Comparison of ENCODE assay signal across 29 cellular contexts in the genomic region with DNA sequence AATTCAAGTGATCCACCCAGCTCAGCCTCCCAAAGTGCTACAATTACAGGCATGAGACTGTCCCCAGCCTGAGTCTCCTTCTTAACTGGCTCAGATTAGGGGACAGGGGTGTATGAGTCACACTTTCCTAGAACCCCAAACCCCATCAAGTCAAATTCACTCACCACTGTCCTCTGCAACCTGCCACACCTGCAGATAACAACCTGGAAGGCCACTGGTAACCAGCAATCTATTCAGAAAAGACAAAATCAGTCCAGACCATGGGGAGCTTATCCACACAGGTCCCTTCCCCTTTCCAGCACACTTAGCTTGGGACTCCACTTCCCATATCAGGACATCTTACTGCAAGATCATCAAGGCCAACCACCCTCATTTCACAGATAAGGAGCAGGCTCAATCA. TPM values are rescaled to one million over a fixed set of nuclear protein-coding genes. Genes with fewer than 3 reads are reported as not detected.
DNase-seq lines count a peak whose midpoint lies in the region; ATAC-seq, FAIRE-seq and TF ChIP-seq lines count a peak whose summit lies in the region.
"Had no signal": no experiment of that assay in that cellular context is flagged by ENCODE, and none has a peak within 500 bp of the region (broad histone marks: within the 10 kb centered on the region; RNA-seq: fewer than 3 reads in every experiment).

No MANE protein-coding gene starts in this region.

- H3K4me3 ChIP-seq in K562 (no peak overlapping the region), esophagus muscularis mucosa (no peak overlapping the region)
- H3K4me3 ChIP-seq: BLaER1, gastroesophageal sphincter, hepatocyte, skin epidermis, tibial nerve had no signal

- CTCF ChIA-PET in T-cell (lab: Charles Lee): no interaction called here
- CTCF ChIA-PET in K562 (lab: Yijun Ruan, JAX; ENCODE audit: low intra/inter-chr PET ratio): no interaction called here

- H2AFZ ChIP-seq in K562 (ENCODE audit: low read depth, low read length): no peak overlapping the region
- H2AFZ ChIP-seq: hepatocyte had no signal

- peaks cover 26% of the 10 kb centered on the region for H3K4me1 Mint-ChIP-seq in activated naive CD4-positive, alpha-beta T cell treated with anti-CD3 and anti-CD28 coated beads, Interleukin-2, amount 50 U/mL, for 24 hours
- H3K4me1 Mint-ChIP-seq in T-cell: peaks cover 14 to 30% (median 18%) of the 10 kb centered on the region in 3 donors
- H3K4me1 Mint-ChIP-seq in progenitor cell of endocrine pancreas (ENCODE audit: low read depth): peaks cover 3% of the 10 kb centered on the region
- H3K4me1 Mint-ChIP-seq: endodermal cell had no signal

- ATAC-seq in T-cell (replicated peaks in 1 of 4) (no peak), K562 (peak; percentile 9; the same call in 2 of the 3 replicates)
- ATAC-seq: gastroesophageal sphincter, HepG2 had no signal

- H3K36me3 Mint-ChIP-seq in activated naive CD4-positive, alpha-beta T cell treated with anti-CD3 and anti-CD28 coated beads, Interleukin-2, amount 50 U/mL, for 24 hours: peaks cover 25% of the 10 kb centered on the region
- H3K36me3 Mint-ChIP-seq in T-cell: peaks cover 46% of the 10 kb centered on the region
- peaks cover 30% of the 10 kb centered on the region for H3K36me3 Mint-ChIP-seq in progenitor cell of endocrine pancreas (ENCODE audit: insufficient read depth)

- H3K9me3 ChIP-seq in K562 (replicated peaks; ENCODE audit: control insufficient read depth, insufficient read depth, low read depth, low read length) (no peaks in the 10 kb centered on the region), esophagus muscularis mucosa (no peaks in the 10 kb centered on the region)
- H3K9me3 ChIP-seq: BLaER1, gastroesophageal sphincter, tibial nerve had no signal

- H3K36me3 ChIP-seq in K562 (ENCODE audit: control insufficient read depth, insufficient read depth, low read length) (peaks cover 84% of the 10 kb centered on the region), esophagus muscularis mucosa (peaks cover 67 to 96% (median 92%) of the 10 kb centered on the region in 4 donors)

- no peaks in the 10 kb centered on the region for H3K27me3 ChIP-seq in K562 (ENCODE audit: control insufficient read depth in 2 of 2, insufficient read depth in 2 of 2, low read length in 2 of 2)
- no peaks in the 10 kb centered on the region for H3K27me3 ChIP-seq in esophagus muscularis mucosa
- H3K27me3 ChIP-seq: BLaER1, gastroesophageal sphincter, hepatocyte, tibial nerve had no signal

- TF ChIP-seq RAD21 in K562 (CRISPR knock-in tag; conservative IDR thresholded peaks at IDR 0.05 in 1 of 2, IDR thresholded peaks at IDR 0.05 in 1 of 2): no peak

- DNase-seq in activated naive CD4-positive, alpha-beta T cell treated with Interleukin-2 at 50 U/mL for 16 hours: no peak
- no peak for DNase-seq in T-cell
- peak in 2 of 4 experiments; percentile 28 to 67 for DNase-seq in K562 (ENCODE audit: extremely low read depth in 1 of 4, low spot score in 3 of 4)
- DNase-seq in progenitor cell of endocrine pancreas (ENCODE audit: low spot score, unreplicated experiment): no peak
- no peak for DNase-seq in esophagus muscularis mucosa (ENCODE audit: extremely low spot score)
- DNase-seq in NCI-H345 treated with DMSO at 0.1 percent for 48 hours (lab: John Stamatoyannopoulos, UW; ENCODE audit: unreplicated experiment): no peak
- DNase-seq: activated CD4-positive, alpha-beta T cell treated with anti-CD3 and anti-CD28 coated beads, Interleukin-2, amount 10 ng/mL, durations not matched to agents 7 days and 5 days; activated naive CD4-positive, alpha-beta T cell treated with anti-CD3 and anti-CD28 coated beads, Interleukin-2, amount 50 U/mL, for 16 hours; cortex of kidney; DND-41; endodermal cell; immature natural killer cell; Kasumi-1; mesendoderm; NCI-H510A; occipital lobe; PC-3; SHP77; T-helper 9 cell had no signal

- FAIRE-seq in K562 (lab: Jason Lieb, UNC): peak; percentile 79
- FAIRE-seq: astrocyte, H54, HepG2 had no signal

- no peaks in the 10 kb centered on the region; the same call in 1 of the 2 replicates for H4K20me1 ChIP-seq in K562 (replicated peaks; ENCODE audit: control insufficient read depth, insufficient read depth, low read length)
- H4K20me1 ChIP-seq: BLaER1 had no signal

- no TSS peak for BruUV-seq in K562 (replicated peaks; lab: Mats Ljungman, UMichigan)

- H3K9ac ChIP-seq in K562 (ENCODE audit: insufficient read depth in 1 of 2, low read depth in 2 of 2, low read length in 2 of 2): no peak overlapping the region; a peak in 1 of 4 replicates

- POLR2A ChIA-PET in T-cell (lab: Charles Lee) (no interaction called here), K562 (lab: Yijun Ruan, JAX) (interaction anchor here (0.6 to 2.5 kb wide), 7 partner anchors 8 to 87 kb away, joined by 3 to 11 read pairs (median 3); no protein-coding TSS in a partner anchor)

- H3K79me2 ChIP-seq in K562 (ENCODE audit: control insufficient read depth, insufficient read depth, low read length): peaks cover 3% of the 10 kb centered on the region; the same call in 1 of the 3 replicates

- no peak overlapping the region for H3K4me3 Mint-ChIP-seq in activated naive CD4-positive, alpha-beta T cell treated with anti-CD3 and anti-CD28 coated beads, Interleukin-2, amount 50 U/mL, for 24 hours
- H3K4me3 Mint-ChIP-seq in T-cell (no peak overlapping the region), progenitor cell of endocrine pancreas (ENCODE audit: low read depth) (no peak overlapping the region)
- H3K4me3 Mint-ChIP-seq: activated CD4-positive, alpha-beta T cell treated with anti-CD3 and anti-CD28 coated beads, Interleukin-2, amount 10 ng/mL, durations not matched to agents 7 days and 5 days; endodermal cell; immature natural killer cell had no signal

- TF ChIP-seq CTCF in K562 (IDR thresholded peaks at IDR 0.05 in 2 of 3, conservative IDR thresholded peaks at IDR 0.05 in 1 of 3; ENCODE audit: insufficient read depth in 2 of 3, low read depth in 1 of 3, low read length in 3 of 3) (no peak), progenitor cell of endocrine pancreas (IDR thresholded peaks at IDR 0.05; ENCODE audit: unreplicated experiment) (no peak), esophagus muscularis mucosa (IDR thresholded peaks at IDR 0.05) (no peak)

- peak overlapping the region; percentile 81 for H3K27ac Mint-ChIP-seq in activated naive CD4-positive, alpha-beta T cell treated with anti-CD3 and anti-CD28 coated beads, Interleukin-2, amount 50 U/mL, for 24 hours
- H3K27ac Mint-ChIP-seq in T-cell (peak overlapping the region; percentile 63 to 76), progenitor cell of endocrine pancreas (peak overlapping the region; percentile 9)
- H3K27ac Mint-ChIP-seq: activated CD4-positive, alpha-beta T cell treated with anti-CD3 and anti-CD28 coated beads, Interleukin-2, amount 10 ng/mL, durations not matched to agents 7 days and 5 days; endodermal cell had no signal

- H3K9me3 Mint-ChIP-seq in activated naive CD4-positive, alpha-beta T cell treated with anti-CD3 and anti-CD28 coated beads, Interleukin-2, amount 50 U/mL, for 24 hours: no peaks in the 10 kb centered on the region
- no peaks in the 10 kb centered on the region for H3K9me3 Mint-ChIP-seq in T-cell
- no peaks in the 10 kb centered on the region for H3K9me3 Mint-ChIP-seq in progenitor cell of endocrine pancreas (ENCODE audit: low read depth)
- H3K9me3 Mint-ChIP-seq: activated CD4-positive, alpha-beta T cell treated with anti-CD3 and anti-CD28 coated beads, Interleukin-2, amount 10 ng/mL, durations not matched to agents 7 days and 5 days; endodermal cell; immature natural killer cell had no signal

- intact Hi-C loops in K562 (cut with micrococcal nuclease): no loop called here
- intact Hi-C loops in esophagus muscularis mucosa (cut with DNase I): no loop called here

- in situ Hi-C loops in K562 (cut with MboI): no loop called here

- no peak for TF ChIP-seq POLR2A in K562 (conservative IDR thresholded peaks at IDR 0.05)
- no peak for TF ChIP-seq POLR2A in esophagus muscularis mucosa (IDR thresholded peaks at IDR 0.05; ENCODE audit: low read depth)

- H3K4me1 ChIP-seq in K562 (replicated peaks in 1 of 2; ENCODE audit: control insufficient read depth in 2 of 2, insufficient read depth in 2 of 2, low read length in 2 of 2) (peaks cover 5 to 16% of the 10 kb centered on the region in 2 experiments; a peak in 3 of 5 replicates), esophagus muscularis mucosa (peaks cover 18 to 35% (median 24%) of the 10 kb centered on the region in 4 donors)

- H3K27ac ChIP-seq in K562 (ENCODE audit: extremely low read depth, low read depth, low read length): no peak overlapping the region
- no peak overlapping the region for H3K27ac ChIP-seq in esophagus muscularis mucosa (replicated peaks in 1 of 4)
- H3K27ac ChIP-seq: BLaER1, hepatocyte, skin epidermis, tibial nerve, VCaP had no signal

- no peaks in the 10 kb centered on the region for H3K27me3 Mint-ChIP-seq in activated naive CD4-positive, alpha-beta T cell treated with anti-CD3 and anti-CD28 coated beads, Interleukin-2, amount 50 U/mL, for 24 hours
- no peaks in the 10 kb centered on the region for H3K27me3 Mint-ChIP-seq in T-cell
- H3K27me3 Mint-ChIP-seq in progenitor cell of endocrine pancreas: no peaks in the 10 kb centered on the region
- H3K27me3 Mint-ChIP-seq: activated CD4-positive, alpha-beta T cell treated with anti-CD3 and anti-CD28 coated beads, Interleukin-2, amount 10 ng/mL, durations not matched to agents 7 days and 5 days had no signal

- H3K9me1 ChIP-seq in K562 (ENCODE audit: control insufficient read depth, insufficient read depth, low read length): peaks cover 9% of the 10 kb centered on the region

- 0 out of 2 replicates have a peak overlapping the region, but pooled peaks have one; percentile 9 for H3K4me2 ChIP-seq in K562 (ENCODE audit: insufficient read depth, low read length)
- H3K4me2 ChIP-seq: BLaER1, hepatocyte had no signal

- no peak for TF ChIP-seq EP300 in K562 (IDR thresholded peaks at IDR 0.05; ENCODE audit: low read length)
- TF ChIP-seq EP300 in esophagus muscularis mucosa (IDR thresholded peaks at IDR 0.05): no peak

RNA-seq across cellular contexts. Expression of gene WDR73, which starts 6.4 kb away (rescaled TPM):
- total RNA-seq in T-cell: 10 to 100 TPM; 24.4 to 39.0 (median 36.3) TPM
- 56.0 and 88.7 TPM in 2 replicates for total RNA-seq in K562 (2011; cell fraction: chromatin; rRNA removed; ENCODE audit: low replicate concordance)
- total RNA-seq in K562 (2011; cell fraction: nucleolus; rRNA removed): 38.7 and 40.2 TPM in 2 replicates
- 39.6 and 44.4 TPM in 2 replicates for total RNA-seq in K562 (2011; cell fraction: nucleoplasm; rRNA removed)
- 20.7 and 21.7 TPM in 2 replicates for total RNA-seq in K562 (2014; rRNA removed)
- 24.3 and 24.4 TPM in 2 replicates for total RNA-seq in K562 (2014; rRNA removed; fragmentation: Illumina TruSeq; extraction: Trizol)
- 18.6 and 19.8 TPM in 2 replicates for total RNA-seq in K562 (2015; rRNA removed; fragmentation: Illumina TruSeq; extraction: Trizol)
- 21.7 and 22.8 TPM in 2 replicates for total RNA-seq in K562 (2021)
- polyA plus RNA-seq in K562 (2011; rRNA removed): 20.1 and 24.3 TPM in 2 replicates
- 19.5 and 21.1 TPM in 2 replicates for polyA plus RNA-seq in K562 (2011; cell fraction: cytosol; rRNA removed)
- 46.9 and 57.8 TPM in 2 replicates for polyA plus RNA-seq in K562 (2011; cell fraction: nucleus; rRNA removed)
- polyA plus RNA-seq in K562 (2012): 16.7 and 20.6 TPM in 2 replicates
- 21.9 and 25.4 TPM in 2 replicates for polyA plus RNA-seq in K562 (2014; fragmentation: Illumina TruSeq; extraction: Trizol)
- polyA plus RNA-seq in K562 (2014; fragmentation: Nextera tagmentation; extraction: Ambion mirVana): 10 to 100 TPM in 1 of 2 experiments, 1 to 10 TPM in 1; 9.2 to 11.5 TPM
- polyA plus RNA-seq in K562 (2014; rRNA removed): 23.9 and 30.7 TPM in 2 replicates
- 23.4 and 29.0 TPM in 2 replicates for polyA minus RNA-seq in K562 (2011; rRNA and poly(A)+ RNA removed)
- 6.8 and 11.5 TPM in 2 replicates for polyA minus RNA-seq in K562 (2011; cell fraction: cytosol; rRNA and poly(A)+ RNA removed)
- polyA minus RNA-seq in K562 (2011; cell fraction: nucleus; rRNA and poly(A)+ RNA removed): 17.0 and 20.9 TPM in 2 replicates
- 65.7 and 69.8 TPM in 2 replicates for total RNA-seq in progenitor cell of endocrine pancreas
- total RNA-seq in esophagus muscularis mucosa: 10 to 100 TPM; 16.7 to 22.8 (median 18.4) TPM

RNA-seq across cellular contexts. Expression of gene NMB, which starts 10.3 kb away (rescaled TPM):
- total RNA-seq in T-cell (1 to 10 TPM; 1.3 to 3.5 (median 2.9) TPM), K562 (2014; rRNA removed) (0.53 TPM in 1 of 2 replicates, not detected in the other), K562 (2014; rRNA removed; fragmentation: Illumina TruSeq; extraction: Trizol) (not detected in 2 replicates), K562 (2015; rRNA removed; fragmentation: Illumina TruSeq; extraction: Trizol) (not detected in 2 replicates), K562 (2021) (0.16 and 0.25 TPM in 2 replicates), progenitor cell of endocrine pancreas (4.9 and 6.1 TPM in 2 replicates), esophagus muscularis mucosa (1 to 10 TPM; 3.6 to 7.4 (median 5.1) TPM)
- 0.53 TPM in 1 of 2 replicates, not detected in the other for total RNA-seq in K562 (2011; cell fraction: chromatin; rRNA removed; ENCODE audit: low replicate concordance)
- total RNA-seq in K562 (2011; cell fraction: nucleolus; rRNA removed): 0.83 and 1.1 TPM in 2 replicates
- total RNA-seq in K562 (2011; cell fraction: nucleoplasm; rRNA removed): 0.66 TPM in 1 of 2 replicates, not detected in the other
- polyA plus RNA-seq in K562 (2011; rRNA removed) (0.07 and 0.22 TPM in 2 replicates), K562 (2014; fragmentation: Illumina TruSeq; extraction: Trizol) (not detected in 2 replicates), K562 (2014; fragmentation: Nextera tagmentation; extraction: Ambion mirVana) (under 1 TPM; 0.06 to 0.11 TPM), K562 (2014; rRNA removed) (not detected in 2 replicates)
- polyA plus RNA-seq in K562 (2011; cell fraction: cytosol; rRNA removed): 0.18 TPM in 1 of 2 replicates, not detected in the other
- polyA plus RNA-seq in K562 (2011; cell fraction: nucleus; rRNA removed): 0.11 and 0.78 TPM in 2 replicates
- polyA plus RNA-seq in K562 (2012): 0.13 and 0.17 TPM in 2 replicates
- not detected in 2 replicates for polyA minus RNA-seq in K562 (2011; rRNA and poly(A)+ RNA removed)
- polyA minus RNA-seq in K562 (2011; cell fraction: cytosol; rRNA and poly(A)+ RNA removed): not detected in 2 replicates
- polyA minus RNA-seq in K562 (2011; cell fraction: nucleus; rRNA and poly(A)+ RNA removed): 0.33 and 0.40 TPM in 2 replicates

RNA-seq across cellular contexts. Expression of gene ZSCAN2, which starts 46.9 kb away (rescaled TPM):
- total RNA-seq in T-cell (10 to 100 TPM in 3 of 5 donors, 1 to 10 TPM in 2; 7.6 to 15.5 (median 12.5) TPM), K562 (2014; rRNA removed) (8.7 and 9.2 TPM in 2 replicates), K562 (2014; rRNA removed; fragmentation: Illumina TruSeq; extraction: Trizol) (5.0 and 6.1 TPM in 2 replicates), K562 (2015; rRNA removed; fragmentation: Illumina TruSeq; extraction: Trizol) (6.6 and 8.3 TPM in 2 replicates), K562 (2021) (6.8 and 7.4 TPM in 2 replicates), progenitor cell of endocrine pancreas (44.6 and 46.7 TPM in 2 replicates), esophagus muscularis mucosa (1 to 10 TPM; 4.6 to 9.5 (median 7.7) TPM)
- 17.1 and 23.1 TPM in 2 replicates for total RNA-seq in K562 (2011; cell fraction: chromatin; rRNA removed; ENCODE audit: low replicate concordance)
- total RNA-seq in K562 (2011; cell fraction: nucleolus; rRNA removed): 12.0 and 13.5 TPM in 2 replicates
- 15.4 and 18.0 TPM in 2 replicates for total RNA-seq in K562 (2011; cell fraction: nucleoplasm; rRNA removed)
- polyA plus RNA-seq in K562 (2011; rRNA removed) (8.9 TPM in 2 replicates), K562 (2014; fragmentation: Illumina TruSeq; extraction: Trizol) (6.4 and 6.9 TPM in 2 replicates), K562 (2014; fragmentation: Nextera tagmentation; extraction: Ambion mirVana) (1 to 10 TPM; 1.7 to 2.3 TPM), K562 (2014; rRNA removed) (11.3 and 14.2 TPM in 2 replicates)
- polyA plus RNA-seq in K562 (2011; cell fraction: cytosol; rRNA removed): 6.4 and 8.8 TPM in 2 replicates
- 8.4 and 9.1 TPM in 2 replicates for polyA plus RNA-seq in K562 (2011; cell fraction: nucleus; rRNA removed)
- polyA plus RNA-seq in K562 (2012): 6.4 and 6.8 TPM in 2 replicates
- polyA minus RNA-seq in K562 (2011; rRNA and poly(A)+ RNA removed): 10.5 and 13.8 TPM in 2 replicates
- 2.4 and 4.2 TPM in 2 replicates for polyA minus RNA-seq in K562 (2011; cell fraction: cytosol; rRNA and poly(A)+ RNA removed)
- 5.3 and 8.0 TPM in 2 replicates for polyA minus RNA-seq in K562 (2011; cell fraction: nucleus; rRNA and poly(A)+ RNA removed)

Comparison
In these comparisons a context has a peak if more than half of its experiments do, and no peak if none do; other contexts are left out.
1. H3K27ac Mint-ChIP-seq: peak in every context shown above with its lines; median percentile 81 in activated naive CD4-positive, alpha-beta T cell treated with anti-CD3 and anti-CD28 coated beads, Interleukin-2, amount 50 U/mL, for 24 hours; 70 in T-cell; 9 in progenitor cell of endocrine pancreas.